1 cellular context compared by ENCODE assay signal in genomic region chr1:97920832-97921571, GRCh38.
TF ChIP-seq lines count a peak whose summit lies in the region.

DPYD (minus strand) TSS chr1:97921034; CDS start chr1:97920922, 112 bp downstream.

TF ChIP-seq in GM12878, 131 proteins besides CTCF, POLR2A, EP300 and RAD21 (continued from another document):
- TF ChIP-seq REST (IDR thresholded peaks at IDR 0.05; ENCODE audit: low read depth, low read length) (0 out of 2 replicates have a peak, but pooled peaks have one; percentile 4), RBBP5 (conservative IDR thresholded peaks at IDR 0.05) (no peak), SMARCA5 (IDR thresholded peaks at IDR 0.05) (no peak), IRF4 (IDR thresholded peaks at IDR 0.05; ENCODE audit: low read depth, low read length) (no peak), MXI1 (IDR thresholded peaks at IDR 0.05; ENCODE audit: low read depth, low read length) (no peak), NBN (IDR thresholded peaks at IDR 0.05) (peak; percentile 76; the same call in 1 of the 2 replicates), TCF12 (IDR thresholded peaks at IDR 0.05; ENCODE audit: low read depth, low read length) (peak; percentile 35; the same call in 1 of the 2 replicates), KDM1A (IDR thresholded peaks at IDR 0.05; ENCODE audit: borderline replicate concordance) (no peak), CBX3 (IDR thresholded peaks at IDR 0.05; ENCODE audit: borderline replicate concordance, low read depth) (no peak), RELB (IDR thresholded peaks at IDR 0.05; ENCODE audit: low read depth) (peak; percentile 59; the same call in 1 of the 2 replicates), GABPA (IDR thresholded peaks at IDR 0.05; ENCODE audit: low read depth) (no peak), CREM (IDR thresholded peaks at IDR 0.05; ENCODE audit: low read depth) (no peak), MEF2B (IDR thresholded peaks at IDR 0.05; ENCODE audit: partially characterized antibody, poor library complexity, severe bottlenecking) (peak; percentile 8), ZNF207 (IDR thresholded peaks at IDR 0.05; ENCODE audit: borderline replicate concordance) (0 out of 2 replicates have a peak, but pooled peaks have one; percentile 5), BACH1 (IDR thresholded peaks at IDR 0.05; ENCODE audit: borderline replicate concordance) (peak; percentile 23; the same call in 1 of the 2 replicates), BCLAF1 (IDR thresholded peaks at IDR 0.05) (no peak), IRF5 (IDR thresholded peaks at IDR 0.05; ENCODE audit: borderline replicate concordance) (no peak), SIN3A (IDR thresholded peaks at IDR 0.05; ENCODE audit: low read depth, low read length) (peak; percentile 20; the same call in 1 of the 2 replicates), IKZF1 (conservative IDR thresholded peaks at IDR 0.05) (peak; percentile 74), RELA (IDR thresholded peaks at IDR 0.05; ENCODE audit: borderline replicate concordance, partially characterized antibody) (no peak), TBL1XR1 (IDR thresholded peaks at IDR 0.05; ENCODE audit: low read depth, low read length) (0 out of 2 replicates have a peak, but pooled peaks have one; percentile 6), POLR2AphosphoS5 (IDR thresholded peaks at IDR 0.05; ENCODE audit: low read length) (peak; percentile 87), NKRF (conservative IDR thresholded peaks at IDR 0.05) (peak; percentile 59), CHD2 (IDR thresholded peaks at IDR 0.05; ENCODE audit: borderline replicate concordance, low read depth, low read length) (no peak; the same call in 1 of the 2 replicates), ZNF687 (IDR thresholded peaks at IDR 0.05) (0 out of 2 replicates have a peak, but pooled peaks have one; percentile 40), SPI1 (IDR thresholded peaks at IDR 0.05; ENCODE audit: borderline replicate concordance, insufficient read depth, low read depth, low read length) (0 out of 2 replicates have a peak, but pooled peaks have one; percentile 39), E2F4 (IDR thresholded peaks at IDR 0.05; ENCODE audit: low read depth, low read length) (no peak), LARP7 (IDR thresholded peaks at IDR 0.05) (no peak), DPF2 (IDR thresholded peaks at IDR 0.05) (0 out of 2 replicates have a peak, but pooled peaks have one; percentile 76), ATF2 (IDR thresholded peaks at IDR 0.05; ENCODE audit: low read length) (no peak), TAF1 (IDR thresholded peaks at IDR 0.05; ENCODE audit: borderline replicate concordance, low read depth, low read length) (peak; percentile 88), ZNF384 (IDR thresholded peaks at IDR 0.05; ENCODE audit: borderline replicate concordance, low read depth, low read length) (no peak), NR2F1 (conservative IDR thresholded peaks at IDR 0.05) (0 out of 2 replicates have a peak, but pooled peaks have one; percentile 28)
TF ChIP-seq in GM12878: peak in this region for 26.
